Comparison of ENCODE assay signal across 24 cellular contexts in the genomic region with DNA sequence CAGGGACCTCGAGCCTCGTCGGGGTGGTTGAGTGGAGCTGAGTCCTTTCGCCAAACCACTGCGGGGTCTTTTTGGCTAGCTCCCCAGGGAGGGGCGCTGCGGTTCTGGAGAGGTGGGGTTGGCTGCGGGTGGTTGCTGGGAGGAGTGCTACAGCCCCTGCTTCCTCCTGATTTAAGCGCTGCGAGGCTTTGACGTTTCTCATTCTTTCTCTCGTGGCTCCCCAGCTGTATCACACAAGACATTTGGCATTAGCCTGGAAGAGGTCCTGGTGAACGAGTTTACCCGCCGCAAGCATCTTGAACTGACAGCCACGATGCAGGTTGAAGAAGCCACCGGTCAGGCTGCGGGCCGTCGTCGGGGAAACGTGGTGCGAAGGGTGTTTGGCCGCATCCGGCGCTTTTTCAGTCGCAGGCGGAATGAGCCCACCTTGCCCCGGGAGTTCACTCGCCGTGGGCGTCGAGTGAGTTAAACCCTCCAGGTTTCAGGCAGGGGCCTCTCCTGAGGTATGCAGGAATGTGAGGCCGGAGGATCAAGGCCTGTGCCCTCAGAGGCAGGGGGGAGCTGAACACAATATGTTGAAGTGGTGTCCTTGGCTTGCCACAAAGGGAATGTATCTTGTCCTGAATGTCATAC. TPM values are rescaled to one million over a fixed set of nuclear protein-coding genes. Genes with fewer than 3 reads are reported as not detected.
DNase-seq lines count a peak whose midpoint lies in the region; FAIRE-seq and TF ChIP-seq lines count a peak whose summit lies in the region.
"Had no signal": no experiment of that assay in that cellular context is flagged by ENCODE, and none has a peak within 500 bp of the region (broad histone marks: within the 10 kb centered on the region; RNA-seq: fewer than 3 reads in every experiment).

No MANE protein-coding gene starts in this region.

- H2BK5ac ChIP-seq in H9 (ENCODE audit: insufficient read length, low read length) = no peak overlapping the region

- H2AFZ ChIP-seq in H9 (ENCODE audit: low read length) = no peak overlapping the region
- H2AFZ ChIP-seq: GM23248 had no signal

- peaks cover 9% of the 10 kb centered on the region; the same call in 1 of the 2 replicates for H3K4me1 ChIP-seq in H9 (ENCODE audit: insufficient read depth, low read length)
- H3K4me1 ChIP-seq in kidney (ENCODE audit: control insufficient read depth in 1 of 2, insufficient read depth in 1 of 2, low read depth in 1 of 2, low read length in 2 of 2) = no peaks in the 10 kb centered on the region
- H3K4me1 ChIP-seq: Peyer's patch had no signal

- WGBS in H9 (ENCODE audit: extremely low coverage, insufficient read length, low lambda C conversion rate) = no CpG with 5 or more reads among the region's 34 CpGs

- no peak overlapping the region for H3K14ac ChIP-seq in H9 (ENCODE audit: insufficient read depth, low read length)

- intact Hi-C loops in kidney (cut with DNase I) = no loop called here

- H3K36me3 Mint-ChIP-seq in H9 (ENCODE audit: insufficient read depth in 1 of 3, low read depth in 3 of 3) (peaks cover 3 to 16% (median 14%) of the 10 kb centered on the region in 3 experiments; a peak in 4 of 7 replicates), glutamatergic neuron (ENCODE audit: unreplicated experiment) (no peaks in the 10 kb centered on the region)
- H3K36me3 Mint-ChIP-seq: CD14-positive monocyte had no signal

- no peak overlapping the region for H3K56ac ChIP-seq in H9 (ENCODE audit: insufficient read length, low read depth, low read length)

- no peak overlapping the region for H3K4ac ChIP-seq in H9 (ENCODE audit: low read depth, low read length)

- H4K20me1 ChIP-seq in H9 (ENCODE audit: control insufficient read depth, insufficient read depth, insufficient read length) = peaks cover 4% of the 10 kb centered on the region

- no peak overlapping the region for H3K23ac ChIP-seq in H9 (ENCODE audit: insufficient read length, low read depth, low read length)

- no peak overlapping the region for H4K8ac ChIP-seq in H9 (replicated peaks; ENCODE audit: insufficient read length, low read depth, low read length)

- H4K5ac ChIP-seq in H9 (ENCODE audit: insufficient read length, low read depth, low read length) = no peak overlapping the region

- H3K4me1 Mint-ChIP-seq in H9 (peaks cover 37 to 43% of the 10 kb centered on the region in 2 experiments), glutamatergic neuron (ENCODE audit: low read depth, unreplicated experiment) (peaks cover 2% of the 10 kb centered on the region)
- H3K4me1 Mint-ChIP-seq: CD14-positive monocyte had no signal

- no peak for FAIRE-seq in kidney (lab: Jason Lieb, UNC)
- FAIRE-seq: G401.6 had no signal

- H3K23me2 ChIP-seq in H9 (ENCODE audit: insufficient read length, low read depth, low read length, poor library complexity, severe bottlenecking) = peaks cover 20% of the 10 kb centered on the region

- no peak overlapping the region for H2AK5ac ChIP-seq in H9 (ENCODE audit: insufficient read length, low read length)

- no peak overlapping the region for H3T11ph ChIP-seq in H9 (ENCODE audit: low read length)

- H3K27ac ChIP-seq in H9 (ENCODE audit: insufficient read length, low read depth, low read length) (no peak overlapping the region), kidney (ENCODE audit: low read depth in 2 of 2, low read length in 2 of 2) (no peak overlapping the region)
- H3K27ac ChIP-seq: GM23248, Peyer's patch had no signal

- H2BK15ac ChIP-seq in H9 (ENCODE audit: low read depth, low read length) = no peak overlapping the region

- H3K18ac ChIP-seq in H9 (ENCODE audit: insufficient read length, low read depth, low read length) = no peak overlapping the region

- H3K9me3 ChIP-seq in H9 (ENCODE audit: control insufficient read depth, low read depth, low read length) (no peaks in the 10 kb centered on the region), kidney (ENCODE audit: control insufficient read depth in 1 of 2, low read length in 2 of 2) (no peaks in the 10 kb centered on the region)
- H3K9me3 ChIP-seq: MG63, Peyer's patch had no signal

- no peak overlapping the region for H2BK120ac ChIP-seq in H9 (ENCODE audit: low read depth, low read length, poor library complexity, severe bottlenecking)

- no peaks in the 10 kb centered on the region for H3K79me1 ChIP-seq in H9 (ENCODE audit: insufficient read depth, low read depth, low read length, poor library complexity, severe bottlenecking)

- no peak overlapping the region for H3K4me3 ChIP-seq in kidney (ENCODE audit: low read length in 2 of 2)
- H3K4me3 ChIP-seq: GM23248, MG63, Peyer's patch had no signal

- H3K27ac Mint-ChIP-seq in H9 (no peak overlapping the region), glutamatergic neuron (ENCODE audit: unreplicated experiment) (no peak overlapping the region)
- H3K27ac Mint-ChIP-seq: CD14-positive monocyte, IgD-negative memory B cell had no signal

- no peak overlapping the region for H3K9ac ChIP-seq in H9 (ENCODE audit: extremely low read depth, insufficient read length, low read length)
- H3K9ac ChIP-seq in kidney (ENCODE audit: low read length in 2 of 2) = no peak overlapping the region
- H3K9ac ChIP-seq: GM23248 had no signal

- H3K4me2 ChIP-seq in H9 (ENCODE audit: insufficient read depth, insufficient read length, low read length) = peak overlapping the region; percentile 90

- H3K79me2 ChIP-seq in H9 (ENCODE audit: insufficient read depth, low read length) = no peaks in the 10 kb centered on the region

- TF ChIP-seq CTCF in H9 (conservative IDR thresholded peaks at IDR 0.05) (no peak), glutamatergic neuron (IDR thresholded peaks at IDR 0.05; ENCODE audit: partially characterized antibody, unreplicated experiment) (no peak), kidney (IDR thresholded peaks at IDR 0.05; ENCODE audit: borderline replicate concordance, extremely low read depth, insufficient read depth) (no peak)

- H3K36me3 ChIP-seq in kidney (ENCODE audit: control insufficient read depth in 1 of 2, insufficient read depth in 2 of 2, low read length in 2 of 2) = no peaks in the 10 kb centered on the region
- H3K36me3 ChIP-seq: MG63, Peyer's patch had no signal

- H3K9me3 Mint-ChIP-seq in H9 (peaks cover 10 to 19% of the 10 kb centered on the region in 2 experiments), glutamatergic neuron (ENCODE audit: unreplicated experiment) (peaks cover 4% of the 10 kb centered on the region)

- H3K4me3 Mint-ChIP-seq in H9 (peak overlapping the region; percentile 57 to 90), glutamatergic neuron (ENCODE audit: unreplicated experiment) (peak overlapping the region; percentile 15)
- H3K4me3 Mint-ChIP-seq: IgD-negative memory B cell had no signal

- no peak overlapping the region for H2BK12ac ChIP-seq in H9 (ENCODE audit: insufficient read length, low read depth, low read length)

- DNase-seq in ELF-1 (ENCODE audit: low read depth, low spot score) (peak; percentile 68), H9 (no peak), glutamatergic neuron (no peak), kidney (peak; percentile 62), putamen (ENCODE audit: low spot score) (no peak), activated gamma-delta T cell (lab: John Stamatoyannopoulos, UW) (no peak), activated T-cell treated with anti-CD3 and anti-CD28 coated beads for 4 hours (no peak), ecto neural progenitor cell (ENCODE audit: low spot score) (no peak)
- DNase-seq: 8988T, DMS79 treated with DMSO at 0.1 percent for 48 hours, GM23248, Karpas-422, MG63, NCI-H1092, NCI-H1436 treated with DMSO at 0.1 percent for 48 hours, NCI-H2081 treated with DMSO at 0.1 percent for 48 hours, NCI-H446 treated with DMSO at 0.1 percent for 48 hours, Peyer's patch had no signal

- H2BK20ac ChIP-seq in H9 (ENCODE audit: low read depth, low read length, poor library complexity, severe bottlenecking) = no peak overlapping the region

- H3K27me3 Mint-ChIP-seq in H9 (ENCODE audit: low read depth) (peaks cover 100% of the 10 kb centered on the region), glutamatergic neuron (ENCODE audit: unreplicated experiment) (peaks cover 10% of the 10 kb centered on the region)

- H3K27me3 ChIP-seq in H9 (ENCODE audit: insufficient read depth, low read length) = peaks cover 45% of the 10 kb centered on the region
- H3K27me3 ChIP-seq: Peyer's patch had no signal

- no peak overlapping the region for H4K91ac ChIP-seq in H9 (ENCODE audit: insufficient read length, low read depth, low read length)

RNA-seq across cellular contexts. Expression of gene ARHGAP36, which starts 25.5 kb away (rescaled TPM):
- total RNA-seq in H9 (2021) (0.13 and 0.37 TPM in 2 replicates), glutamatergic neuron (ENCODE audit: unreplicated experiment) (0.27 TPM), kidney (0.13 TPM)
- not detected for polyA plus RNA-seq in kidney (ENCODE audit: insufficient read depth, low read depth, low replicate concordance)
- total RNA-seq: GM23248, Peyer's patch, Right ventricle myocardium inferior, SK-MEL-5 had no signal
- polyA plus RNA-seq: AG04450, CD14-positive monocyte, GM23248, IgD-negative memory B cell had no signal

Comparison
In these comparisons a context has a peak if more than half of its experiments do, and no peak if none do; other contexts are left out.
1. DNase-seq: peak in ELF-1 (single experiment) and kidney (single experiment); none in H9 (single experiment), glutamatergic neuron (single experiment), putamen (single experiment), activated gamma-delta T cell (single experiment), activated T-cell treated with anti-CD3 and anti-CD28 coated beads for 4 hours (single experiment) and ecto neural progenitor cell (single experiment).